22 cellular contexts compared by ENCODE assay signal in the genomic region with DNA sequence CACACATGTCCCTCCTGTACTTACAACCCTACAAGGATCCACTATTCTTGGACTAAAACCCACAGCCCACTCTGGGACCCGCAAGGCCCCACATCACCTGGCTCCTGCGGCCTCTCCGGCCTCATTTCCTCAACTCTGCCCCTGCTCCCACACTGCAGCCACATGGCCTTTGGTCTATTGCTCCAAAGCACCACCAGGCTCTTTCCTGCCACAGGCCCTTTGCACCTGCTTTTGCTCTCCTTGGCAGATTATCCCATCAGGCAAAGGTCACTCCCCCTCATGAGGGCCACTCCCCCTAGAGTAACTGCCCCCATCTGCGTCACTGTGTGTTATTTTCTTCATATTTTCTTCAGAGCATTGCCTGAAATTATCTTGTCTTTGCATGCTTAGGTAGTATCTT. TPM values are rescaled to one million over a fixed set of nuclear protein-coding genes. Genes with fewer than 3 reads are reported as not detected.
DNase-seq lines count a peak whose midpoint lies in the region; ATAC-seq, FAIRE-seq and TF ChIP-seq lines count a peak whose summit lies in the region.
"Had no signal": no experiment of that assay in that cellular context is flagged by ENCODE, and none has a peak within 500 bp of the region (broad histone marks: within the 10 kb centered on the region; RNA-seq: fewer than 3 reads in every experiment).

No MANE protein-coding gene starts in this region.

- 0 out of 2 replicates have a peak overlapping the region, but pooled peaks have one; percentile 16 for H2BK15ac ChIP-seq in H1 (ENCODE audit: low read length)

- 94% methylated on average over 4 of the region's 4 CpGs for WGBS in A549 (ENCODE audit: missing lambda C conversion rate)
- 87% methylated on average over 4 of the region's 4 CpGs; no CpG with 5 or more reads in 1 of the 2 experiments for WGBS in H1 (ENCODE audit: extremely low coverage in 1 of 2, insufficient coverage in 1 of 2, insufficient read length in 1 of 2, insufficient replicate concordance in 2 of 2, low coverage in 1 of 2, low lambda C conversion rate in 2 of 2, missing lambda C conversion rate in 1 of 2), 2 experiments
- WGBS in heart right ventricle, 2 donors: 91% methylated on average over 4 of the region's 4 CpGs

- no peak overlapping the region for H3K4ac ChIP-seq in H1 (replicated peaks; ENCODE audit: insufficient read length, low read depth, low read length)

- H2AK5ac ChIP-seq in H1 (ENCODE audit: low read depth, low read length): no peak overlapping the region

- H3K4me1 ChIP-seq in A549 (peaks cover 89% of the 10 kb centered on the region), H1 (replicated peaks in 1 of 4; ENCODE audit: control insufficient read depth in 3 of 4, insufficient read depth in 4 of 4, low read length in 3 of 4) (peaks cover 0 to 19% (median 15%) of the 10 kb centered on the region in 4 experiments; a peak in 6 of 7 replicates), heart right ventricle (no peaks in the 10 kb centered on the region)
- peaks cover 8 to 60% (median 43%) of the 10 kb centered on the region in 10 experiments for H3K4me1 ChIP-seq in BLaER1 treated with 17β-estradiol and CSF1 and Interleukin-3, amounts not matched to agents 10 nM and 100 nM

- no peak for DNase-seq in A549 (ENCODE audit: low read depth in 1 of 2, low spot score in 1 of 2)
- DNase-seq in H1 (ENCODE audit: low read depth in 1 of 2, low spot score in 2 of 2): no peak
- DNase-seq in heart right ventricle: no peak
- DNase-seq in cerebellar nuclear complex (lab: John Stamatoyannopoulos, UW): no peak
- DNase-seq in NCI-H446 treated with DMSO at 0.1 percent for 48 hours (lab: John Stamatoyannopoulos, UW): no peak
- DNase-seq: 8988T; CD4-positive, alpha-beta T cell; CD8-positive, alpha-beta memory T cell; DMS 273 treated with DMSO at 0.1 percent for 48 hours; DMS79; GDM1; GM23248; H9; HFFc6 had no signal

- H2BK5ac ChIP-seq in H1 (ENCODE audit: low read depth, low read length): no peak overlapping the region

- no peaks in the 10 kb centered on the region for H3K27me3 ChIP-seq in BLaER1 treated with 17β-estradiol and CSF1 and Interleukin-3, amounts not matched to agents 10 nM and 100 nM
- H3K27me3 ChIP-seq in H1 (replicated peaks in 1 of 4; ENCODE audit: control insufficient read depth in 3 of 4, extremely low read depth in 1 of 4, insufficient read depth in 3 of 4, low read length in 3 of 4) (no peaks in the 10 kb centered on the region), heart right ventricle (peaks cover 0 to 43% (median 28%) of the 10 kb centered on the region in 7 donors)

- no peaks in the 10 kb centered on the region for H3K79me1 ChIP-seq in H1 (ENCODE audit: low read depth, low read length)

- H3K79me2 ChIP-seq in H1 (ENCODE audit: control insufficient read depth in 1 of 2, insufficient read depth in 2 of 2, low read length in 2 of 2): no peaks in the 10 kb centered on the region

- CTCF ChIA-PET in A549 (lab: Yijun Ruan, JAX) (interaction anchor here (1.0 to 1.4 kb wide), 3 partner anchors 9 to 116 kb away, joined by 4 read pairs; no protein-coding TSS in a partner anchor), H1 (lab: Charles Lee; ENCODE audit: partially characterized antibody) (interaction anchor here (1.1 to 1.5 kb wide), 3 partner anchors 9 to 115 kb away, joined by 3 to 5 read pairs (median 4); no protein-coding TSS in a partner anchor)

- TF ChIP-seq POLR2A in A549 (IDR thresholded peaks at IDR 0.05; ENCODE audit: low read length) (no peak), H1 (IDR thresholded peaks at IDR 0.05; ENCODE audit: control extremely low read depth in 1 of 2, low read depth in 2 of 2, low read length in 2 of 2) (no peak)

- no peak overlapping the region for H3K9ac ChIP-seq in BLaER1 treated with 17β-estradiol and CSF1 and Interleukin-3, amounts not matched to agents 10 nM and 100 nM
- no peak overlapping the region for H3K9ac ChIP-seq in H1 (replicated peaks in 1 of 4; ENCODE audit: extremely low read depth in 1 of 4, low read depth in 3 of 4, low read length in 3 of 4)
- H3K9ac ChIP-seq: GM23248 had no signal

- POLR2A ChIA-PET in A549 (lab: Yijun Ruan, JAX) (interaction anchor here (1.7 kb wide), 1 partner anchor 23 kb away, joined by 5 read pairs; no protein-coding TSS in a partner anchor), H1 (lab: Charles Lee; ENCODE audit: partially characterized antibody) (interaction anchor here (1.0 kb wide), 1 partner anchor 12 kb away, joined by 3 read pairs; no protein-coding TSS in a partner anchor)

- H4K8ac ChIP-seq in H1 (ENCODE audit: extremely low read depth, insufficient read depth, low read length): 0 out of 2 replicates have a peak overlapping the region, but pooled peaks have one; percentile 58

- H3K4me2 ChIP-seq in A549 (no peak overlapping the region), H1 (ENCODE audit: insufficient read depth in 1 of 2, low read depth in 2 of 2, low read length in 2 of 2) (no peak overlapping the region)
- H3K4me2 ChIP-seq in BLaER1 treated with 17β-estradiol and CSF1 and Interleukin-3, amounts not matched to agents 10 nM and 100 nM: peak overlapping the region in 7 of 11 experiments; percentile 32 to 66 (median 44); a peak in 12 of 22 replicates

- no peak overlapping the region for H4K5ac ChIP-seq in H1 (ENCODE audit: insufficient read length, low read depth, low read length)

- H3K14ac ChIP-seq in H1 (ENCODE audit: insufficient read length): no peak overlapping the region

- no peak for TF ChIP-seq CTCF in A549 (IDR thresholded peaks at IDR 0.05)
- TF ChIP-seq CTCF in H1 (IDR thresholded peaks at IDR 0.05; ENCODE audit: control extremely low read depth in 1 of 3, insufficient read depth in 1 of 3, low read depth in 1 of 3, low read length in 3 of 3): no peak
- TF ChIP-seq CTCF in heart right ventricle (IDR thresholded peaks at IDR 0.05): no peak

- no peak for ATAC-seq in A549
- ATAC-seq in heart right ventricle: no peak
- ATAC-seq: GM12878, HCT116 had no signal

- peaks cover 0 to 4% (median 0%) of the 10 kb centered on the region in 11 experiments; a peak in 4 of 22 replicates for H4K20me1 ChIP-seq in BLaER1 treated with 17β-estradiol and CSF1 and Interleukin-3, amounts not matched to agents 10 nM and 100 nM
- peaks cover 2% of the 10 kb centered on the region in 2 experiments for H4K20me1 ChIP-seq in H1 (replicated peaks in 1 of 2; ENCODE audit: control insufficient read depth in 1 of 2, insufficient read depth in 2 of 2, low read length in 2 of 2)

- no peak overlapping the region for H3K18ac ChIP-seq in H1 (ENCODE audit: extremely low read depth, low read length)

- no peak overlapping the region for H3K4me3 ChIP-seq in A549
- H3K4me3 ChIP-seq in BLaER1 treated with 17β-estradiol and CSF1 and Interleukin-3, amounts not matched to agents 10 nM and 100 nM: no peak overlapping the region
- no peak overlapping the region for H3K4me3 ChIP-seq in H1 (ENCODE audit: extremely low read depth in 1 of 4, insufficient read depth in 2 of 4, low read depth in 3 of 4, low read length in 4 of 4)
- no peak overlapping the region for H3K4me3 ChIP-seq in heart right ventricle
- H3K4me3 ChIP-seq: GM12878, GM23248 had no signal

- TF ChIP-seq EP300 in A549 (IDR thresholded peaks at IDR 0.05) (no peak), H1 (IDR thresholded peaks at IDR 0.05; ENCODE audit: borderline replicate concordance in 1 of 2, low read depth in 2 of 2, low read length in 2 of 2) (no peak)

- peaks cover 5% of the 10 kb centered on the region; the same call in 2 of the 3 replicates for H3K9me3 ChIP-seq in A549
- peaks cover 0 to 5% (median under 1%) of the 10 kb centered on the region in 11 experiments; a peak in 8 of 22 replicates for H3K9me3 ChIP-seq in BLaER1 treated with 17β-estradiol and CSF1 and Interleukin-3, amounts not matched to agents 10 nM and 100 nM (replicated peaks in 1 of 11)
- H3K9me3 ChIP-seq in H1 (ENCODE audit: insufficient read depth in 2 of 2, low read depth in 1 of 2, low read length in 1 of 2): no peaks in the 10 kb centered on the region
- peaks cover 0 to 6% (median 0%) of the 10 kb centered on the region in 11 donors for H3K9me3 ChIP-seq in heart right ventricle

- no peak overlapping the region for H2AFZ ChIP-seq in H1 (ENCODE audit: low read length)
- H2AFZ ChIP-seq: GM23248 had no signal

- no peak overlapping the region for H2BK20ac ChIP-seq in H1 (ENCODE audit: low read length)

- H3K23ac ChIP-seq in H1 (ENCODE audit: insufficient read length): no peak overlapping the region

- H2BK120ac ChIP-seq in H1 (replicated peaks; ENCODE audit: low read depth, low read length): no peak overlapping the region

- H3K56ac ChIP-seq in H1 (replicated peaks; ENCODE audit: insufficient read length, low read depth, low read length): no peak overlapping the region

- no peak overlapping the region for H2BK12ac ChIP-seq in H1 (ENCODE audit: low read depth, low read length)

- intact Hi-C loops in heart right ventricle (cut with DNase I): no loop called here

- no peaks in the 10 kb centered on the region for H3K23me2 ChIP-seq in H1 (ENCODE audit: low read depth, low read length)

- no peak overlapping the region for H4K91ac ChIP-seq in H1 (replicated peaks; ENCODE audit: insufficient read length, low read length)

- FAIRE-seq in A549 (lab: Jason Lieb, UNC) (no peak), H1 (lab: Jason Lieb, UNC) (no peak)
- FAIRE-seq: D721Med, GM12878, GM19239 had no signal

- no peak for TF ChIP-seq RAD21 in A549 (conservative IDR thresholded peaks at IDR 0.05 in 1 of 2, IDR thresholded peaks at IDR 0.05 in 1 of 2)
- TF ChIP-seq RAD21 in H1 (IDR thresholded peaks at IDR 0.05 in 1 of 2, conservative IDR thresholded peaks at IDR 0.05 in 1 of 2; ENCODE audit: low read depth in 2 of 2, low read length in 2 of 2): no peak

- H3K36me3 ChIP-seq in BLaER1 treated with 17β-estradiol and CSF1 and Interleukin-3, amounts not matched to agents 10 nM and 100 nM: no peaks in the 10 kb centered on the region
- no peaks in the 10 kb centered on the region for H3K36me3 ChIP-seq in H1 (ENCODE audit: control insufficient read depth in 2 of 4, insufficient read depth in 4 of 4, low read length in 3 of 4)
- H3K36me3 ChIP-seq in heart right ventricle: no peaks in the 10 kb centered on the region

- peak overlapping the region; percentile 97 to 99 for H3K27ac ChIP-seq in A549
- H3K27ac ChIP-seq in BLaER1 treated with 17β-estradiol and CSF1 and Interleukin-3, amounts not matched to agents 10 nM and 100 nM: no peak overlapping the region
- H3K27ac ChIP-seq in H1 (ENCODE audit: low read depth, low read length): no peak overlapping the region
- H3K27ac ChIP-seq in temporal lobe (ENCODE audit: low read depth, low read length): peak overlapping the region; percentile 44
- no peak overlapping the region for H3K27ac ChIP-seq in heart right ventricle
- H3K27ac ChIP-seq: GM23248 had no signal

RNA-seq across cellular contexts. Expression of a gene that starts 26.1 kb away (rescaled TPM):
- polyA plus RNA-seq in A549 (2011; rRNA removed) (365 and 415 TPM in 2 replicates), A549 (2017; fragmentation: RNase III; extraction: RNeasy Plus Mini Kit Qiagen cat#74134 plus additional on column Dnase treatment) (360 to 395 TPM (median 360 TPM) in 3 replicates), H1 (2011; rRNA removed) (0.28 and 0.35 TPM in 2 replicates), heart right ventricle (under 1 TPM in 1 of 2 donors, not detected in 1; 0.07 TPM)
- polyA plus RNA-seq in A549 (2012; cell fraction: cytosol; rRNA removed): 262 and 269 TPM in 2 replicates
- 257 and 259 TPM in 2 replicates for polyA plus RNA-seq in A549 (2012; cell fraction: nucleus; rRNA removed)
- polyA minus RNA-seq in A549 (2011; rRNA and poly(A)+ RNA removed): 372 and 391 TPM in 2 replicates
- total RNA-seq in H1 (2021; fragmentation: NEBNext Ultra II Directional; extraction: Animal tissue kit (Norgen Biotek cat#: 25700)): 0.32 and 0.42 TPM in 2 replicates
- polyA plus RNA-seq in H1 (2011; cell fraction: cytosol; rRNA removed): 0.40 TPM
- polyA plus RNA-seq in H1 (2011; cell fraction: nucleus; rRNA removed): 0.24 TPM
- 0.39 to 1.3 TPM (median 0.99 TPM) in 4 replicates for polyA plus RNA-seq in H1 (2012, experiment 1 of 2)
- 0.55 TPM for polyA plus RNA-seq in H1 (2012, experiment 2 of 2)
- 0.14 TPM for polyA plus RNA-seq in H1 (2013, experiment 1 of 2)
- 0.18 TPM for polyA plus RNA-seq in H1 (2013, experiment 2 of 2)
- 0.32 and 0.37 TPM in 2 replicates for polyA minus RNA-seq in H1 (2011; rRNA and poly(A)+ RNA removed)
- not detected for polyA minus RNA-seq in H1 (2011; cell fraction: cytosol; rRNA and poly(A)+ RNA removed)
- polyA minus RNA-seq in H1 (2011; cell fraction: nucleus; rRNA and poly(A)+ RNA removed): not detected
- total RNA-seq in temporal lobe (53.1 TPM), heart right ventricle (not detected)
- total RNA-seq: CD4-positive, alpha-beta T cell; CD8-positive, alpha-beta memory T cell; GM23248; H4; HFFc6 had no signal
- polyA plus RNA-seq: CD14-positive monocyte; CD8-positive, alpha-beta memory T cell; GM23248 had no signal

Comparison
In these comparisons a context has a peak if more than half of its experiments do, and no peak if none do; other contexts are left out.
1. H3K27ac ChIP-seq: peak in A549 (2 of 2) and temporal lobe (single experiment); none in BLaER1 treated with 17β-estradiol and CSF1 and Interleukin-3, amounts not matched to agents 10 nM and 100 nM (0 of 11), H1 (single experiment) and heart right ventricle (0 of 10).
2. H3K4me2 ChIP-seq: peak in BLaER1 treated with 17β-estradiol and CSF1 and Interleukin-3, amounts not matched to agents 10 nM and 100 nM (7 of 11); none in A549 (single experiment) and H1 (0 of 2).
3. RNA of a gene that starts 26.1 kb away (total RNA-seq): 53.1 TPM in temporal lobe (single experiment); 0.32 to 0.42 TPM in H1 and not detected in heart right ventricle; every median in the first group is over 10 times any median in the second.